8 cellular contexts compared by ENCODE assay signal in genomic region chr9:70411930-70412677, GRCh38. TPM values are rescaled to one million over a fixed set of nuclear protein-coding genes. Genes with fewer than 3 reads are reported as not detected.
A peak's percentile ranks its signal among the peaks of the same experiment; 100 is the strongest.
DNase-seq lines count a peak whose midpoint lies in the region; ATAC-seq and TF ChIP-seq lines count a peak whose summit lies in the region.

No MANE protein-coding gene starts in this region.

- peak; percentile 87 for TF ChIP-seq POLR2A in erythroblast (IDR thresholded peaks at IDR 0.05; ENCODE audit: low read length)

- no peaks in the 10 kb centered on the region for H4K20me1 ChIP-seq in GM23338 (replicated peaks; ENCODE audit: insufficient read depth)

- no peak overlapping the region for H3K27ac ChIP-seq in GM23338 (ENCODE audit: low read depth)
- peak overlapping the region; percentile 100 for H3K27ac ChIP-seq in mucosa of rectum (ENCODE audit: low read depth in 2 of 2, low read length in 2 of 2)

- no peaks in the 10 kb centered on the region; the same call in 2 of the 3 replicates for H3K9me3 Mint-ChIP-seq in GM23338

- H3K4me2 ChIP-seq in GM23338, result peak overlapping the region; percentile 85

- H3K79me2 ChIP-seq in GM23338 (replicated peaks; ENCODE audit: insufficient read depth), result no peaks in the 10 kb centered on the region; the same call in 1 of the 2 replicates

- H3K4me3 Mint-ChIP-seq in GM23338, result peak overlapping the region; percentile 82

- H3K4me3 ChIP-seq in GM23338 (peak overlapping the region; percentile 51), mucosa of rectum (ENCODE audit: low read length in 2 of 2) (peak overlapping the region; percentile 86 to 100)

- H3K27ac Mint-ChIP-seq in GM23338, result no peak overlapping the region

- peak; percentile 59 for ATAC-seq in GM23338

- H3K27me3 ChIP-seq in GM23338 (ENCODE audit: insufficient read depth), result peaks cover 63% of the 10 kb centered on the region
- H3K27me3 ChIP-seq in mucosa of rectum (ENCODE audit: control insufficient read depth in 2 of 2, insufficient read depth in 2 of 2, low read length in 2 of 2), result no peaks in the 10 kb centered on the region

- no peaks in the 10 kb centered on the region for H3K36me3 Mint-ChIP-seq in GM23338 (ENCODE audit: low read depth)

- H3K27me3 Mint-ChIP-seq in GM23338 (ENCODE audit: insufficient read depth, low read depth, poor library complexity), result peaks cover 45% of the 10 kb centered on the region

- H2AFZ ChIP-seq in GM23338, result peak overlapping the region; percentile 94

- H3K4me1 Mint-ChIP-seq in GM23338, result peaks cover 22% of the 10 kb centered on the region

- H3K36me3 ChIP-seq in GM23338 (ENCODE audit: insufficient read depth) (no peaks in the 10 kb centered on the region), mucosa of rectum (ENCODE audit: control insufficient read depth in 2 of 2, insufficient read depth in 2 of 2, low read length in 2 of 2) (peaks cover 0 to 3% of the 10 kb centered on the region in 2 donors)

- H3K9me3 ChIP-seq in mucosa of rectum (ENCODE audit: control insufficient read depth in 2 of 2, low read length in 2 of 2), result no peaks in the 10 kb centered on the region

- H3K4me1 ChIP-seq in GM23338 (ENCODE audit: insufficient read depth), result peaks cover 23% of the 10 kb centered on the region
- peaks cover 31 to 51% of the 10 kb centered on the region in 2 donors for H3K4me1 ChIP-seq in mucosa of rectum (ENCODE audit: control insufficient read depth in 2 of 2, insufficient read depth in 2 of 2, low read length in 2 of 2)

- no peaks in the 10 kb centered on the region; the same call in 1 of the 2 replicates for H3K9me2 ChIP-seq in GM23338 (ENCODE audit: insufficient read depth)

- TF ChIP-seq CTCF in GM23338 (conservative IDR thresholded peaks at IDR 0.05; ENCODE audit: low read depth in 2 of 2), result no peak

- H3K9ac ChIP-seq in mucosa of rectum (ENCODE audit: low read depth in 1 of 2, low read length in 2 of 2), result peak overlapping the region; percentile 98 to 100

- 0 out of 2 replicates have a peak, but pooled peaks cover 2% of the 10 kb centered on the region for H3F3A ChIP-seq in GM23338 (replicated peaks; ENCODE audit: low read depth)

- DNase-seq in DMS 273 treated with DMSO at 0.1 percent for 48 hours (lab: John Stamatoyannopoulos, UW), result peak; percentile 39
- DNase-seq in GM23338 (ENCODE audit: low spot score), result peak; percentile 72
- peak; percentile 42 for DNase-seq in NCI-H2171 treated with DMSO at 0.1 percent for 48 hours (lab: John Stamatoyannopoulos, UW)
- DNase-seq in activated T-cell treated with anti-CD3 and anti-CD28 coated beads for 24 hours (ENCODE audit: low read depth), result peak; percentile 64
- DNase-seq in erythroblast (lab: John Stamatoyannopoulos, UW), result peak; percentile 73 to 82
- peak; percentile 44 to 76 (median 70) for DNase-seq in stimulated activated naive CD4-positive, alpha-beta T cell (lab: John Stamatoyannopoulos, UW)
- DNase-seq in ecto neural progenitor cell (ENCODE audit: low spot score), result no peak

TF ChIP-seq in GM23338, 12 proteins besides CTCF, POLR2A, EP300 and RAD21:
- TF ChIP-seq NANOG (IDR thresholded peaks at IDR 0.05; ENCODE audit: borderline replicate concordance) (no peak), JUNB (IDR thresholded peaks at IDR 0.05; ENCODE audit: unreplicated experiment) (no peak), ZNF331 (CRISPR knock-in tag; IDR thresholded peaks at IDR 0.05; ENCODE audit: low read depth) (no peak), EZH2 (IDR thresholded peaks at IDR 0.05; ENCODE audit: low read depth, unreplicated experiment) (no peak), POLR2AphosphoS5 (IDR thresholded peaks at IDR 0.05; ENCODE audit: low read depth) (no peak), ZNF114 (CRISPR knock-in tag; IDR thresholded peaks at IDR 0.05) (no peak), ZNF462 (CRISPR knock-in tag; IDR thresholded peaks at IDR 0.05) (no peak), REST (IDR thresholded peaks at IDR 0.05; ENCODE audit: unreplicated experiment) (no peak), STAT1 (IDR thresholded peaks at IDR 0.05; ENCODE audit: unreplicated experiment) (no peak)

RNA-seq across cellular contexts. Expression of gene KLF9, which starts 2.4 kb away (rescaled TPM):
- total RNA-seq in GM23338 (2014; rRNA removed; shearing (Covaris generic)), result 0.82 and 1.5 TPM in 2 replicates
- 0.45 and 0.58 TPM in 2 replicates for polyA plus RNA-seq in GM23338 (2016; fragmentation: Nextera tagmentation; extraction: Ambion mirVana)
